Comparison of ENCODE assay signal across 1 cellular context in genomic region chr20:64064145-64064698, GRCh38.
TF ChIP-seq lines count a peak whose summit lies in the region.

No MANE protein-coding gene starts in this region.

TF ChIP-seq in HepG2, 621 proteins besides CTCF, POLR2A, EP300 and RAD21 (continued from another document and continues in another):
- TF ChIP-seq, protein P1, sequence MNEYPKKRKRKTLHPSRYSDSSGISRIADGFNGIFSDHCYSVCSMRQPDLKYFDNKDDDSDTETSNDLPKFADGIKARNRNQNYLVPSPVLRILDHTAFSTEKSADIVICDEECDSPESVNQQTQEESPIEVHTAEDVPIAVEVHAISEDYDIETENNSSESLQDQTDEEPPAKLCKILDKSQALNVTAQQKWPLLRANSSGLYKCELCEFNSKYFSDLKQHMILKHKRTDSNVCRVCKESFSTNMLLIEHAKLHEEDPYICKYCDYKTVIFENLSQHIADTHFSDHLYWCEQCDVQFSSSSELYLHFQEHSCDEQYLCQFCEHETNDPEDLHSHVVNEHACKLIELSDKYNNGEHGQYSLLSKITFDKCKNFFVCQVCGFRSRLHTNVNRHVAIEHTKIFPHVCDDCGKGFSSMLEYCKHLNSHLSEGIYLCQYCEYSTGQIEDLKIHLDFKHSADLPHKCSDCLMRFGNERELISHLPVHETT (CRISPR knock-in tag; conservative IDR thresholded peaks at IDR 0.05), result no peak
- no peak for TF ChIP-seq SMAD3 (CRISPR knock-in tag; IDR thresholded peaks at IDR 0.05)
- no peak for TF ChIP-seq ZNF235 (CRISPR knock-in tag; IDR thresholded peaks at IDR 0.05; ENCODE audit: borderline replicate concordance)
- TF ChIP-seq NR0B2 (CRISPR knock-in tag; IDR thresholded peaks at IDR 0.05), result no peak
- no peak for TF ChIP-seq AHR (CRISPR knock-in tag; IDR thresholded peaks at IDR 0.05)
- TF ChIP-seq, protein P2, sequence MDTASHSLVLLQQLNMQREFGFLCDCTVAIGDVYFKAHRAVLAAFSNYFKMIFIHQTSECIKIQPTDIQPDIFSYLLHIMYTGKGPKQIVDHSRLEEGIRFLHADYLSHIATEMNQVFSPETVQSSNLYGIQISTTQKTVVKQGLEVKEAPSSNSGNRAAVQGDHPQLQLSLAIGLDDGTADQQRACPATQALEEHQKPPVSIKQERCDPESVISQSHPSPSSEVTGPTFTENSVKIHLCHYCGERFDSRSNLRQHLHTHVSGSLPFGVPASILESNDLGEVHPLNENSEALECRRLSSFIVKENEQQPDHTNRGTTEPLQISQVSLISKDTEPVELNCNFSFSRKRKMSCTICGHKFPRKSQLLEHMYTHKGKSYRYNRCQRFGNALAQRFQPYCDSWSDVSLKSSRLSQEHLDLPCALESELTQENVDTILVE (CRISPR knock-in tag; IDR thresholded peaks at IDR 0.05), result no peak
- TF ChIP-seq ZNF142 (CRISPR knock-in tag; IDR thresholded peaks at IDR 0.05), result peak; percentile 39
- TF ChIP-seq ZFP82 (CRISPR knock-in tag; IDR thresholded peaks at IDR 0.05; ENCODE audit: borderline replicate concordance), result 0 out of 2 replicates have a peak, but pooled peaks have one; percentile 73
- TF ChIP-seq IRF2 (CRISPR knock-in tag; IDR thresholded peaks at IDR 0.05), result no peak
- TF ChIP-seq ZNF674 (CRISPR knock-in tag; IDR thresholded peaks at IDR 0.05; ENCODE audit: low read depth), result peak; percentile 24; the same call in 1 of the 2 replicates
- TF ChIP-seq ZNF34 (CRISPR knock-in tag; IDR thresholded peaks at IDR 0.05; ENCODE audit: borderline replicate concordance), result no peak
- TF ChIP-seq POLR2AphosphoS5 (IDR thresholded peaks at IDR 0.05; ENCODE audit: low read depth, low read length), result no peak
- TF ChIP-seq ZNF781 (CRISPR knock-in tag; IDR thresholded peaks at IDR 0.05; ENCODE audit: borderline replicate concordance, not compliant biosample characterization), result peak; percentile 32
- no peak for TF ChIP-seq ATF7 (IDR thresholded peaks at IDR 0.05)
- peak; percentile 66 for TF ChIP-seq ATF7 (CRISPR knock-in tag; IDR thresholded peaks at IDR 0.05)
- no peak for TF ChIP-seq TEAD2 (CRISPR knock-in tag; IDR thresholded peaks at IDR 0.05)
- TF ChIP-seq CEBPG (CRISPR knock-in tag; IDR thresholded peaks at IDR 0.05), result no peak
- TF ChIP-seq, protein P3, sequence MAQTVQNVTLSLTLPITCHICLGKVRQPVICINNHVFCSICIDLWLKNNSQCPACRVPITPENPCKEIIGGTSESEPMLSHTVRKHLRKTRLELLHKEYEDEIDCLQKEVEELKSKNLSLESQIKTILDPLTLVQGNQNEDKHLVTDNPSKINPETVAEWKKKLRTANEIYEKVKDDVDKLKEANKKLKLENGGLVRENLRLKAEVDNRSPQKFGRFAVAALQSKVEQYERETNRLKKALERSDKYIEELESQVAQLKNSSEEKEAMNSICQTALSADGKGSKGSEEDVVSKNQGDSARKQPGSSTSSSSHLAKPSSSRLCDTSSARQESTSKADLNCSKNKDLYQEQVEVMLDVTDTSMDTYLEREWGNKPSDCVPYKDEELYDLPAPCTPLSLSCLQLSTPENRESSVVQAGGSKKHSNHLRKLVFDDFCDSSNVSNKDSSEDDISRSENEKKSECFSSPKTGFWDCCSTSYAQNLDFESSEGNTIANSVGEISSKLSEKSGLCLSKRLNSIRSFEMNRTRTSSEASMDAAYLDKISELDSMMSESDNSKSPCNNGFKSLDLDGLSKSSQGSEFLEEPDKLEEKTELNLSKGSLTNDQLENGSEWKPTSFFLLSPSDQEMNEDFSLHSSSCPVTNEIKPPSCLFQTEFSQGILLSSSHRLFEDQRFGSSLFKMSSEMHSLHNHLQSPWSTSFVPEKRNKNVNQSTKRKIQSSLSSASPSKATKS (CRISPR knock-in tag; IDR thresholded peaks at IDR 0.05), result no peak
- TF ChIP-seq ZSCAN30 (CRISPR knock-in tag; IDR thresholded peaks at IDR 0.05), result no peak
- TF ChIP-seq PPARG (CRISPR knock-in tag; conservative IDR thresholded peaks at IDR 0.05), result no peak
- TF ChIP-seq, protein P4, sequence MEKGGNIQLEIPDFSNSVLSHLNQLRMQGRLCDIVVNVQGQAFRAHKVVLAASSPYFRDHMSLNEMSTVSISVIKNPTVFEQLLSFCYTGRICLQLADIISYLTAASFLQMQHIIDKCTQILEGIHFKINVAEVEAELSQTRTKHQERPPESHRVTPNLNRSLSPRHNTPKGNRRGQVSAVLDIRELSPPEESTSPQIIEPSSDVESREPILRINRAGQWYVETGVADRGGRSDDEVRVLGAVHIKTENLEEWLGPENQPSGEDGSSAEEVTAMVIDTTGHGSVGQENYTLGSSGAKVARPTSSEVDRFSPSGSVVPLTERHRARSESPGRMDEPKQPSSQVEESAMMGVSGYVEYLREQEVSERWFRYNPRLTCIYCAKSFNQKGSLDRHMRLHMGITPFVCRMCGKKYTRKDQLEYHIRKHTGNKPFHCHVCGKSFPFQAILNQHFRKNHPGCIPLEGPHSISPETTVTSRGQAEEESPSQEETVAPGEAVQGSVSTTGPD (CRISPR knock-in tag; IDR thresholded peaks at IDR 0.05), result no peak
- no peak for TF ChIP-seq ZFP36 (IDR thresholded peaks at IDR 0.05; ENCODE audit: borderline replicate concordance, low read depth, low read length, partially characterized antibody)
- 0 out of 2 replicates have a peak, but pooled peaks have one; percentile 58 for TF ChIP-seq ZZZ3 (CRISPR knock-in tag; IDR thresholded peaks at IDR 0.05; ENCODE audit: borderline replicate concordance)
- no peak for TF ChIP-seq ZNF672 (CRISPR knock-in tag; IDR thresholded peaks at IDR 0.05)
- TF ChIP-seq MIXL1 (CRISPR knock-in tag; IDR thresholded peaks at IDR 0.05), result no peak
- no peak for TF ChIP-seq SNAPC2 (CRISPR knock-in tag; IDR thresholded peaks at IDR 0.05)
- no peak for TF ChIP-seq ZBTB7A (CRISPR knock-in tag; IDR thresholded peaks at IDR 0.05)
- no peak for TF ChIP-seq PHB2 (IDR thresholded peaks at IDR 0.05; ENCODE audit: partially characterized antibody)
- TF ChIP-seq HES4 (CRISPR knock-in tag; IDR thresholded peaks at IDR 0.05; ENCODE audit: borderline replicate concordance), result no peak
- no peak for TF ChIP-seq ZNF557 (CRISPR knock-in tag; IDR thresholded peaks at IDR 0.05)
- TF ChIP-seq, protein P5, sequence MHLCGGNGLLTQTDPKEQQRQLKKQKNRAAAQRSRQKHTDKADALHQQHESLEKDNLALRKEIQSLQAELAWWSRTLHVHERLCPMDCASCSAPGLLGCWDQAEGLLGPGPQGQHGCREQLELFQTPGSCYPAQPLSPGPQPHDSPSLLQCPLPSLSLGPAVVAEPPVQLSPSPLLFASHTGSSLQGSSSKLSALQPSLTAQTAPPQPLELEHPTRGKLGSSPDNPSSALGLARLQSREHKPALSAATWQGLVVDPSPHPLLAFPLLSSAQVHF (CRISPR knock-in tag; IDR thresholded peaks at IDR 0.05), result no peak
- TF ChIP-seq ZNF362 (CRISPR knock-in tag; IDR thresholded peaks at IDR 0.05; ENCODE audit: borderline replicate concordance), result no peak
- TF ChIP-seq SRF (IDR thresholded peaks at IDR 0.05; ENCODE audit: low read depth, low read length), result no peak
- TF ChIP-seq ZNF775 (CRISPR knock-in tag; IDR thresholded peaks at IDR 0.05; ENCODE audit: borderline replicate concordance), result no peak
- TF ChIP-seq ZNF20 (CRISPR knock-in tag; IDR thresholded peaks at IDR 0.05), result no peak
- TF ChIP-seq, protein P6, sequence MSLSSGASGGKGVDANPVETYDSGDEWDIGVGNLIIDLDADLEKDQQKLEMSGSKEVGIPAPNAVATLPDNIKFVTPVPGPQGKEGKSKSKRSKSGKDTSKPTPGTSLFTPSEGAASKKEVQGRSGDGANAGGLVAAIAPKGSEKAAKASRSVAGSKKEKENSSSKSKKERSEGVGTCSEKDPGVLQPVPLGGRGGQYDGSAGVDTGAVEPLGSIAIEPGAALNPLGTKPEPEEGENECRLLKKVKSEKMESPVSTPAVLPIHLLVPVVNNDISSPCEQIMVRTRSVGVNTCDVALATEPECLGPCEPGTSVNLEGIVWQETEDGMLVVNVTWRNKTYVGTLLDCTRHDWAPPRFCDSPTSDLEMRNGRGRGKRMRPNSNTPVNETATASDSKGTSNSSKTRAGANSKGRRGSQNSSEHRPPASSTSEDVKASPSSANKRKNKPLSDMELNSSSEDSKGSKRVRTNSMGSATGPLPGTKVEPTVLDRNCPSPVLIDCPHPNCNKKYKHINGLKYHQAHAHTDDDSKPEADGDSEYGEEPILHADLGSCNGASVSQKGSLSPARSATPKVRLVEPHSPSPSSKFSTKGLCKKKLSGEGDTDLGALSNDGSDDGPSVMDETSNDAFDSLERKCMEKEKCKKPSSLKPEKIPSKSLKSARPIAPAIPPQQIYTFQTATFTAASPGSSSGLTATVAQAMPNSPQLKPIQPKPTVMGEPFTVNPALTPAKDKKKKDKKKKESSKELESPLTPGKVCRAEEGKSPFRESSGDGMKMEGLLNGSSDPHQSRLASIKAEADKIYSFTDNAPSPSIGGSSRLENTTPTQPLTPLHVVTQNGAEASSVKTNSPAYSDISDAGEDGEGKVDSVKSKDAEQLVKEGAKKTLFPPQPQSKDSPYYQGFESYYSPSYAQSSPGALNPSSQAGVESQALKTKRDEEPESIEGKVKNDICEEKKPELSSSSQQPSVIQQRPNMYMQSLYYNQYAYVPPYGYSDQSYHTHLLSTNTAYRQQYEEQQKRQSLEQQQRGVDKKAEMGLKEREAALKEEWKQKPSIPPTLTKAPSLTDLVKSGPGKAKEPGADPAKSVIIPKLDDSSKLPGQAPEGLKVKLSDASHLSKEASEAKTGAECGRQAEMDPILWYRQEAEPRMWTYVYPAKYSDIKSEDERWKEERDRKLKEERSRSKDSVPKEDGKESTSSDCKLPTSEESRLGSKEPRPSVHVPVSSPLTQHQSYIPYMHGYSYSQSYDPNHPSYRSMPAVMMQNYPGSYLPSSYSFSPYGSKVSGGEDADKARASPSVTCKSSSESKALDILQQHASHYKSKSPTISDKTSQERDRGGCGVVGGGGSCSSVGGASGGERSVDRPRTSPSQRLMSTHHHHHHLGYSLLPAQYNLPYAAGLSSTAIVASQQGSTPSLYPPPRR (CRISPR knock-in tag; IDR thresholded peaks at IDR 0.05; ENCODE audit: borderline replicate concordance), result peak; percentile 46; the same call in 1 of the 2 replicates
- TF ChIP-seq BRF2 (CRISPR knock-in tag; IDR thresholded peaks at IDR 0.05), result 0 out of 2 replicates have a peak, but pooled peaks have one; percentile 43
- TF ChIP-seq JARID2 (CRISPR knock-in tag; IDR thresholded peaks at IDR 0.05; ENCODE audit: insufficient replicate concordance), result no peak
